20 cellular contexts compared by ENCODE assay signal in genomic region chr20:57148266-57148665, GRCh38.
DNase-seq lines count a peak whose midpoint lies in the region; ATAC-seq and TF ChIP-seq lines count a peak whose summit lies in the region.
"Had no signal": no experiment of that assay in that cellular context is flagged by ENCODE, and none has a peak within 500 bp of the region (broad histone marks: within the 10 kb centered on the region; RNA-seq: fewer than 3 reads in every experiment).

No MANE protein-coding gene starts in this region.

- intact Hi-C loops in heart right ventricle (cut with DNase I) (no loop called here), lower lobe of right lung (cut with DNase I) (no loop called here), spleen (cut with DNase I; ENCODE audit: low total_unique reads) (no loop called here)

- H3K4me1 ChIP-seq in heart right ventricle = peaks cover 0 to 10% (median 0%) of the 10 kb centered on the region in 9 donors
- no peaks in the 10 kb centered on the region for H3K4me1 ChIP-seq in lower lobe of right lung
- H3K4me1 ChIP-seq in spleen = no peaks in the 10 kb centered on the region

- peak; percentile 65 for DNase-seq in NCI-H69 (lab: John Stamatoyannopoulos, UW)
- peak; percentile 12 to 21 for DNase-seq in heart right ventricle
- no peak for DNase-seq in lower lobe of right lung
- peak; percentile 7 for DNase-seq in spleen
- no peak for DNase-seq in COR-L47 (lab: John Stamatoyannopoulos, UW)
- DNase-seq: ACHN, C1 segment of cervical spinal cord, DMS79 treated with DMSO at 0.1 percent for 48 hours, HCEC 1CT, NCI-H1092 treated with DMSO at 0.1 percent for 48 hours, NCI-H146, NCI-H2029 treated with DMSO at 0.1 percent for 48 hours, NCI-H510A, NCI-H774, PC-3, RPMI8226 had no signal

- H3K4me3 ChIP-seq in heart right ventricle (no peak overlapping the region), lower lobe of right lung (no peak overlapping the region), spleen (no peak overlapping the region)
- H3K4me3 ChIP-seq: GM23338, K562 had no signal

- H3K9me3 ChIP-seq in heart right ventricle (peaks cover 0 to 7% (median 0%) of the 10 kb centered on the region in 11 donors), lower lobe of right lung (no peaks in the 10 kb centered on the region), spleen (peaks cover 0 to 10% (median 0%) of the 10 kb centered on the region in 8 donors)

- ATAC-seq in heart right ventricle (peak; percentile 44 to 86 (median 69)), lower lobe of right lung (peak; percentile 32 to 35), HG02840 (IDR thresholded peaks at IDR 0.05; ENCODE audit: low FRiP score, unreplicated experiment) (no peak), GM19463 (IDR thresholded peaks at IDR 0.05; ENCODE audit: unreplicated experiment) (no peak)
- ATAC-seq: GM23338, K562, PC-3 had no signal

- TF ChIP-seq CTCF in heart right ventricle (IDR thresholded peaks at IDR 0.05) = no peak
- TF ChIP-seq CTCF in lower lobe of right lung (IDR thresholded peaks at IDR 0.05) = no peak
- no peak for TF ChIP-seq CTCF in spleen (IDR thresholded peaks at IDR 0.05 in 8 of 11, conservative IDR thresholded peaks at IDR 0.05 in 3 of 11)

- TF ChIP-seq POLR2A in spleen (IDR thresholded peaks at IDR 0.05) = no peak

- H3K27me3 ChIP-seq in heart right ventricle = peaks cover 0 to 7% (median 0%) of the 10 kb centered on the region in 7 donors
- peaks cover 4% of the 10 kb centered on the region for H3K27me3 ChIP-seq in lower lobe of right lung (ENCODE audit: low read depth)
- H3K27me3 ChIP-seq in spleen (replicated peaks in 1 of 7) = peaks cover 0 to 13% (median 3%) of the 10 kb centered on the region in 7 donors

- no peaks in the 10 kb centered on the region for H3K36me3 ChIP-seq in heart right ventricle
- no peaks in the 10 kb centered on the region for H3K36me3 ChIP-seq in lower lobe of right lung
- no peaks in the 10 kb centered on the region for H3K36me3 ChIP-seq in spleen

- 14 to 19% methylated on average over 13 of the region's 13 CpGs for WGBS in heart right ventricle, 2 donors
- 45 to 57% (median 54%) methylated on average over 12 to 13 of the region's 13 CpGs for WGBS in spleen, 5 donors

- H3K27ac ChIP-seq in heart right ventricle = peak overlapping the region in 8 of 10 donors; percentile 19 to 72 (median 48)
- no peak overlapping the region for H3K27ac ChIP-seq in lower lobe of right lung
- H3K27ac ChIP-seq in spleen = no peak overlapping the region

Comparison
In these comparisons a context has a peak if more than half of its experiments do, and no peak if none do; other contexts are left out.
1. DNase-seq: peak in NCI-H69 (single experiment), heart right ventricle (2 of 2) and spleen (single experiment); none in lower lobe of right lung (single experiment) and COR-L47 (single experiment).
2. ATAC-seq: peak in heart right ventricle (8 of 8) and lower lobe of right lung (2 of 2); none in HG02840 (single experiment) and GM19463 (single experiment).
3. H3K27ac ChIP-seq: peak in heart right ventricle (8 of 10); none in lower lobe of right lung (single experiment) and spleen (0 of 8).